19 cellular contexts compared by ENCODE assay signal in genomic region chr6:6657820-6658217, GRCh38.
DNase-seq lines count a peak whose midpoint lies in the region; ATAC-seq lines count a peak whose summit lies in the region.
"Had no signal": no experiment of that assay in that cellular context is flagged by ENCODE, and none has a peak within 500 bp of the region (broad histone marks: within the 10 kb centered on the region; RNA-seq: fewer than 3 reads in every experiment).

No MANE protein-coding gene starts in this region.

- peak overlapping the region; percentile 99 for H3K27ac Mint-ChIP-seq in T-helper 1 cell treated with Interleukin-12 subunit alpha and Interleukin-12 subunit beta and Interleukin-4 antibody, amounts not matched to agents 30 μg/mL and 1 μg/mL, for 36 hours
- peak overlapping the region in 2 of 3 donors; percentile 93 to 98 for H3K27ac Mint-ChIP-seq in CD4-positive, CD25-positive, alpha-beta regulatory T cell
- peak overlapping the region; percentile 89 for H3K27ac Mint-ChIP-seq in activated CD4-positive, alpha-beta memory T cell treated with anti-CD3 and anti-CD28 coated beads for 36 hours
- peak overlapping the region; percentile 90 for H3K27ac Mint-ChIP-seq in memory B cell

- no peak overlapping the region for H3K4me3 ChIP-seq in CD4-positive, CD25-positive, alpha-beta regulatory T cell (ENCODE audit: low read depth, low read length)
- H3K4me3 ChIP-seq: coronary artery, pancreas, tibial artery had no signal

- DNase-seq in T-helper 1 cell = no peak
- no peak for DNase-seq in CD4-positive, CD25-positive, alpha-beta regulatory T cell
- DNase-seq in activated CD4-positive, alpha-beta memory T cell treated with anti-CD3 and anti-CD28 coated beads for 36 hours = no peak
- DNase-seq in memory B cell (ENCODE audit: low spot score in 2 of 2) = no peak
- DNase-seq in SW480 (ENCODE audit: low spot score) = no peak
- DNase-seq: 8988T; Kasumi-1; NCI-H1417 treated with DMSO at 0.1 percent for 48 hours; NK-92 treated with Interleukin-12 subunit alpha and Interleukin-12 subunit beta, amount 100 ng/mL, for 24 hours; pancreas; stimulated activated CD4-positive, alpha-beta T cell treated with anti-CD3 and anti-CD28 coated beads, Interleukin-4, amount 100 ng/mL, for 1 hour; T-helper 17 cell; tibial artery had no signal

- no peaks in the 10 kb centered on the region for H3K9me3 ChIP-seq in CD4-positive, CD25-positive, alpha-beta regulatory T cell (ENCODE audit: control insufficient read depth in 2 of 2, low read length in 2 of 2)
- H3K9me3 ChIP-seq: pancreas, tibial artery had no signal

- POLR2A ChIA-PET in activated CD4-positive, alpha-beta memory T cell treated with anti-CD3 and anti-CD28 coated beads for 36 hours (lab: Charles Lee) = no interaction called here

- peaks cover 11% of the 10 kb centered on the region for H3K36me3 Mint-ChIP-seq in T-helper 1 cell treated with Interleukin-12 subunit alpha and Interleukin-12 subunit beta and Interleukin-4 antibody, amounts not matched to agents 30 μg/mL and 1 μg/mL, for 36 hours (ENCODE audit: low read depth)
- no peaks in the 10 kb centered on the region for H3K36me3 Mint-ChIP-seq in CD4-positive, CD25-positive, alpha-beta regulatory T cell
- peaks cover 2% of the 10 kb centered on the region for H3K36me3 Mint-ChIP-seq in activated CD4-positive, alpha-beta memory T cell treated with anti-CD3 and anti-CD28 coated beads for 36 hours
- peaks cover 21% of the 10 kb centered on the region for H3K36me3 Mint-ChIP-seq in memory B cell

- peaks cover 60% of the 10 kb centered on the region for H3K4me1 ChIP-seq in CD4-positive, CD25-positive, alpha-beta regulatory T cell (ENCODE audit: control insufficient read depth, insufficient read depth, low read length, poor library complexity, severe bottlenecking)
- H3K4me1 ChIP-seq: pancreas had no signal

- no peaks in the 10 kb centered on the region for H3K27me3 ChIP-seq in CD4-positive, CD25-positive, alpha-beta regulatory T cell (ENCODE audit: control insufficient read depth, insufficient read depth, low read length)
- H3K27me3 ChIP-seq: pancreas, tibial artery had no signal

- no peak for ATAC-seq in CD4-positive, CD25-positive, alpha-beta regulatory T cell (ENCODE audit: low read depth in 2 of 2)
- no peak for ATAC-seq in memory B cell (ENCODE audit: low read depth)
- no peak for ATAC-seq in GM21825 (IDR thresholded peaks at IDR 0.05; ENCODE audit: unreplicated experiment)
- no peak for ATAC-seq in HG03432 (IDR thresholded peaks at IDR 0.05; ENCODE audit: unreplicated experiment)
- ATAC-seq: left lobe of liver, pancreas, T-helper 17 cell had no signal

- no peaks in the 10 kb centered on the region for H3K27me3 Mint-ChIP-seq in T-helper 1 cell treated with Interleukin-12 subunit alpha and Interleukin-12 subunit beta and Interleukin-4 antibody, amounts not matched to agents 30 μg/mL and 1 μg/mL, for 36 hours (ENCODE audit: low read depth)
- peaks cover under 1% of the 10 kb centered on the region for H3K27me3 Mint-ChIP-seq in CD4-positive, CD25-positive, alpha-beta regulatory T cell
- H3K27me3 Mint-ChIP-seq in activated CD4-positive, alpha-beta memory T cell treated with anti-CD3 and anti-CD28 coated beads for 36 hours = no peaks in the 10 kb centered on the region
- H3K27me3 Mint-ChIP-seq in memory B cell = no peaks in the 10 kb centered on the region

- peak overlapping the region; percentile 67 for H3K27ac ChIP-seq in CD4-positive, CD25-positive, alpha-beta regulatory T cell (ENCODE audit: insufficient read depth, low read length, poor library complexity, severe bottlenecking)
- H3K27ac ChIP-seq: coronary artery, pancreas, tibial artery had no signal

- no peaks in the 10 kb centered on the region for H3K36me3 ChIP-seq in CD4-positive, CD25-positive, alpha-beta regulatory T cell (ENCODE audit: control insufficient read depth, insufficient read depth, low read length)
- H3K36me3 ChIP-seq: pancreas, tibial artery had no signal

- H3K9me3 Mint-ChIP-seq in T-helper 1 cell treated with Interleukin-12 subunit alpha and Interleukin-12 subunit beta and Interleukin-4 antibody, amounts not matched to agents 30 μg/mL and 1 μg/mL, for 36 hours = peaks cover 10% of the 10 kb centered on the region
- H3K9me3 Mint-ChIP-seq in CD4-positive, CD25-positive, alpha-beta regulatory T cell = peaks cover 0 to 2% (median 0%) of the 10 kb centered on the region in 7 donors
- no peaks in the 10 kb centered on the region for H3K9me3 Mint-ChIP-seq in activated CD4-positive, alpha-beta memory T cell treated with anti-CD3 and anti-CD28 coated beads for 36 hours
- H3K9me3 Mint-ChIP-seq in memory B cell = no peaks in the 10 kb centered on the region

- peaks cover 83% of the 10 kb centered on the region for H3K4me1 Mint-ChIP-seq in T-helper 1 cell treated with Interleukin-12 subunit alpha and Interleukin-12 subunit beta and Interleukin-4 antibody, amounts not matched to agents 30 μg/mL and 1 μg/mL, for 36 hours (ENCODE audit: low read depth)
- H3K4me1 Mint-ChIP-seq in CD4-positive, CD25-positive, alpha-beta regulatory T cell = peaks cover 0 to 95% (median 43%) of the 10 kb centered on the region in 4 donors
- peaks cover 70% of the 10 kb centered on the region for H3K4me1 Mint-ChIP-seq in activated CD4-positive, alpha-beta memory T cell treated with anti-CD3 and anti-CD28 coated beads for 36 hours (ENCODE audit: low read depth)
- H3K4me1 Mint-ChIP-seq in memory B cell = peaks cover 32% of the 10 kb centered on the region

- intact Hi-C loops in activated CD4-positive, alpha-beta memory T cell treated with anti-CD3 and anti-CD28 coated beads for 36 hours (cut with micrococcal nuclease) = loop anchor here (2.0 to 5.0 kb wide), 2 partner anchors 66 to 99 kb away; no protein-coding TSS in a partner anchor

- no peak overlapping the region for H3K4me3 Mint-ChIP-seq in T-helper 1 cell treated with Interleukin-12 subunit alpha and Interleukin-12 subunit beta and Interleukin-4 antibody, amounts not matched to agents 30 μg/mL and 1 μg/mL, for 36 hours
- no peak overlapping the region for H3K4me3 Mint-ChIP-seq in CD4-positive, CD25-positive, alpha-beta regulatory T cell
- no peak overlapping the region for H3K4me3 Mint-ChIP-seq in activated CD4-positive, alpha-beta memory T cell treated with anti-CD3 and anti-CD28 coated beads for 36 hours
- H3K4me3 Mint-ChIP-seq in memory B cell = no peak overlapping the region
- H3K4me3 Mint-ChIP-seq: CD14-positive monocyte, T-helper 17 cell had no signal

- CTCF ChIA-PET in activated CD4-positive, alpha-beta memory T cell treated with anti-CD3 and anti-CD28 coated beads for 36 hours (lab: Charles Lee) = no interaction called here
